In genomic region chr4:111362891-111363290, GRCh38 we compare ENCODE assay signal across 18 cellular contexts.
DNase-seq lines count a peak whose midpoint lies in the region; ATAC-seq and TF ChIP-seq lines count a peak whose summit lies in the region.
"Had no signal": no experiment of that assay in that cellular context is flagged by ENCODE, and none has a peak within 500 bp of the region (broad histone marks: within the 10 kb centered on the region; RNA-seq: fewer than 3 reads in every experiment).

No MANE protein-coding gene starts in this region.

- H3K27ac ChIP-seq in endodermal cell (ENCODE audit: low read depth, low read length) (no peak overlapping the region), dorsolateral prefrontal cortex (no peak overlapping the region), prostate gland (no peak overlapping the region), MM.1S (ENCODE audit: low read length) (no peak overlapping the region)
- H3K27ac ChIP-seq: lower lobe of right lung, right lobe of liver had no signal

- no peak for ATAC-seq in activated CD4-positive, CD25-positive, alpha-beta regulatory T cell treated with anti-CD3 and anti-CD28 coated beads, Interleukin-2, amount 50 U/mL, for 24 hours
- ATAC-seq: activated T-cell treated with anti-CD3 and anti-CD28 coated beads, Interleukin-2, amount 50 U/mL, for 72 hours; lower lobe of right lung; right lobe of liver; SK-N-SH treated with all-trans-retinoic acid at 6 μM for 48 hours had no signal

- no peak for TF ChIP-seq POLR2A in prostate gland (IDR thresholded peaks at IDR 0.05)

- intact Hi-C loops in dorsolateral prefrontal cortex (cut with DNase I) (no loop called here), prostate gland (cut with DNase I) (no loop called here)

- no peaks in the 10 kb centered on the region for H3F3A ChIP-seq in MM.1S (ENCODE audit: insufficient read depth, low read length)

- peak; percentile 99 for DNase-seq in AG10803 (ENCODE audit: low read depth)
- DNase-seq in M059J (ENCODE audit: low read depth) = peak; percentile 5
- DNase-seq in endodermal cell = peak; percentile 41
- DNase-seq in dorsolateral prefrontal cortex = no peak
- DNase-seq in prostate gland (ENCODE audit: low spot score) = no peak
- DNase-seq in MM.1S = no peak
- DNase-seq: activated CD4-positive, alpha-beta memory T cell treated with anti-CD3 and anti-CD28 coated beads, Interleukin-2, amount 10 ng/mL, durations not matched to agents 7 days and 5 days; activated naive CD8-positive, alpha-beta T cell treated with anti-CD3 and anti-CD28 coated beads for 36 hours; activated T-cell treated with anti-CD3 and anti-CD28 coated beads, Interleukin-2, amount 50 U/mL, for 72 hours; BE2C; lower lobe of right lung; NCI-H2029 treated with DMSO at 0.1 percent for 48 hours; NCI-H526; right lobe of liver; stimulated activated CD4-positive, alpha-beta T cell treated with anti-CD3 and anti-CD28 coated beads, Interleukin-2, amount 100 ng/mL, for 24 hours had no signal

- H3K9ac ChIP-seq in endodermal cell (ENCODE audit: extremely low read depth, low read length, poor library complexity, severe bottlenecking) (no peak overlapping the region), MM.1S (ENCODE audit: low read length) (no peak overlapping the region)

- no peaks in the 10 kb centered on the region for H3K9me2 ChIP-seq in MM.1S (replicated peaks; ENCODE audit: insufficient read depth, low read length)

- no peak overlapping the region for H3K4me2 ChIP-seq in MM.1S (ENCODE audit: low read depth, low read length)

- no peaks in the 10 kb centered on the region for H3K79me2 ChIP-seq in MM.1S (ENCODE audit: low read length)

- H3K4me1 ChIP-seq in endodermal cell (ENCODE audit: control insufficient read depth, insufficient read depth, low read length) (no peaks in the 10 kb centered on the region), prostate gland (replicated peaks) (no peaks in the 10 kb centered on the region), MM.1S (ENCODE audit: low read length) (no peaks in the 10 kb centered on the region)
- H3K4me1 ChIP-seq: BE2C, lower lobe of right lung, right lobe of liver had no signal

- no peak overlapping the region for H2AFZ ChIP-seq in MM.1S (ENCODE audit: low read length)

- H3K4me3 ChIP-seq in AG10803 (ENCODE audit: low read length) (no peak overlapping the region), endodermal cell (ENCODE audit: low read length) (no peak overlapping the region), dorsolateral prefrontal cortex (no peak overlapping the region), prostate gland (no peak overlapping the region), MM.1S (ENCODE audit: low read length) (no peak overlapping the region)
- H3K4me3 ChIP-seq: lower lobe of right lung, right lobe of liver had no signal

- H3K4me3 Mint-ChIP-seq in endodermal cell = no peak overlapping the region
- H3K4me3 Mint-ChIP-seq in nephron = no peak overlapping the region
- H3K4me3 Mint-ChIP-seq: activated CD4-positive, alpha-beta memory T cell treated with anti-CD3 and anti-CD28 coated beads, Interleukin-2, amount 10 ng/mL, durations not matched to agents 7 days and 5 days; activated naive CD8-positive, alpha-beta T cell treated with anti-CD3 and anti-CD28 coated beads for 36 hours; activated T-cell treated with anti-CD3 and anti-CD28 coated beads, Interleukin-2, amount 50 U/mL, for 72 hours had no signal

- no peaks in the 10 kb centered on the region for H3K4me1 Mint-ChIP-seq in endodermal cell
- peaks cover 10% of the 10 kb centered on the region for H3K4me1 Mint-ChIP-seq in nephron
- H3K4me1 Mint-ChIP-seq: activated CD4-positive, alpha-beta memory T cell treated with anti-CD3 and anti-CD28 coated beads, Interleukin-2, amount 10 ng/mL, durations not matched to agents 7 days and 5 days; activated naive CD8-positive, alpha-beta T cell treated with anti-CD3 and anti-CD28 coated beads for 36 hours had no signal

- H3K27me3 Mint-ChIP-seq in endodermal cell (ENCODE audit: insufficient read depth) (no peaks in the 10 kb centered on the region), nephron (ENCODE audit: low read depth) (peaks cover 5% of the 10 kb centered on the region)
- H3K27me3 Mint-ChIP-seq: activated CD4-positive, alpha-beta memory T cell treated with anti-CD3 and anti-CD28 coated beads, Interleukin-2, amount 10 ng/mL, durations not matched to agents 7 days and 5 days; activated naive CD8-positive, alpha-beta T cell treated with anti-CD3 and anti-CD28 coated beads for 36 hours had no signal

- H3K9me3 ChIP-seq in endodermal cell (ENCODE audit: control insufficient read depth, low read length) (no peaks in the 10 kb centered on the region), prostate gland (no peaks in the 10 kb centered on the region), MM.1S (replicated peaks; ENCODE audit: insufficient read depth, low read length) (no peaks in the 10 kb centered on the region)
- H3K9me3 ChIP-seq: BE2C, lower lobe of right lung, right lobe of liver had no signal

- no peaks in the 10 kb centered on the region for H3K27me3 ChIP-seq in endodermal cell (ENCODE audit: control insufficient read depth, insufficient read depth, low read length, poor library complexity, severe bottlenecking)
- no peaks in the 10 kb centered on the region for H3K27me3 ChIP-seq in dorsolateral prefrontal cortex
- H3K27me3 ChIP-seq in prostate gland (replicated peaks; ENCODE audit: insufficient read depth) = no peaks in the 10 kb centered on the region
- no peaks in the 10 kb centered on the region for H3K27me3 ChIP-seq in MM.1S (replicated peaks; ENCODE audit: insufficient read depth, low read length)
- H3K27me3 ChIP-seq: BE2C, right lobe of liver had no signal

- no peaks in the 10 kb centered on the region for H4K20me1 ChIP-seq in MM.1S (ENCODE audit: insufficient read depth, low read length)

- H3K27ac Mint-ChIP-seq in endodermal cell = no peak overlapping the region
- H3K27ac Mint-ChIP-seq in nephron = peak overlapping the region; percentile 6 to 42 (median 21)
- H3K27ac Mint-ChIP-seq: activated CD4-positive, alpha-beta memory T cell treated with anti-CD3 and anti-CD28 coated beads, Interleukin-2, amount 10 ng/mL, durations not matched to agents 7 days and 5 days; activated naive CD8-positive, alpha-beta T cell treated with anti-CD3 and anti-CD28 coated beads for 36 hours; activated T-cell treated with anti-CD3 and anti-CD28 coated beads, Interleukin-2, amount 50 U/mL, for 72 hours had no signal

- H3K36me3 Mint-ChIP-seq in endodermal cell (ENCODE audit: low read depth) (no peaks in the 10 kb centered on the region), nephron (ENCODE audit: low read depth) (no peaks in the 10 kb centered on the region)
- H3K36me3 Mint-ChIP-seq: activated naive CD8-positive, alpha-beta T cell treated with anti-CD3 and anti-CD28 coated beads for 36 hours had no signal

- WGBS in endodermal cell (ENCODE audit: insufficient coverage in 1 of 2, insufficient read length in 1 of 2), 2 experiments = 86 to 99% methylated on average over 1 to 2 of the region's 2 CpGs
- 67% methylated on average over 2 of the region's 2 CpGs for WGBS in prostate gland

- H3K36me3 ChIP-seq in endodermal cell (ENCODE audit: control insufficient read depth, insufficient read depth, low read length) (no peaks in the 10 kb centered on the region), prostate gland (no peaks in the 10 kb centered on the region), MM.1S (replicated peaks; ENCODE audit: insufficient read depth, low read length) (no peaks in the 10 kb centered on the region)
- H3K36me3 ChIP-seq: BE2C, lower lobe of right lung, right lobe of liver had no signal

- peaks cover 4% of the 10 kb centered on the region for H3K9me3 Mint-ChIP-seq in endodermal cell
- H3K9me3 Mint-ChIP-seq in nephron = peaks cover 24% of the 10 kb centered on the region
- H3K9me3 Mint-ChIP-seq: activated CD4-positive, alpha-beta memory T cell treated with anti-CD3 and anti-CD28 coated beads, Interleukin-2, amount 10 ng/mL, durations not matched to agents 7 days and 5 days had no signal

- TF ChIP-seq CTCF in AG10803 (conservative IDR thresholded peaks at IDR 0.05; ENCODE audit: low read length) (no peak), endodermal cell (conservative IDR thresholded peaks at IDR 0.05) (no peak), nephron (IDR thresholded peaks at IDR 0.05; ENCODE audit: unreplicated experiment in 3 of 3) (no peak), dorsolateral prefrontal cortex (IDR thresholded peaks at IDR 0.05 in 54 of 56, conservative IDR thresholded peaks at IDR 0.05 in 2 of 56; ENCODE audit: low read depth in 1 of 56, partially characterized antibody in 56 of 56) (no peak), prostate gland (IDR thresholded peaks at IDR 0.05) (no peak), MM.1S (IDR thresholded peaks at IDR 0.05; ENCODE audit: low read length) (no peak)

Comparison
In these comparisons a context has a peak if more than half of its experiments do, and no peak if none do; other contexts are left out.
1. DNase-seq: peak in AG10803 (single experiment), M059J (single experiment) and endodermal cell (single experiment); none in dorsolateral prefrontal cortex (0 of 10), prostate gland (single experiment) and MM.1S (single experiment).